ENCODE assay signal across 8 cellular contexts in the genomic region with DNA sequence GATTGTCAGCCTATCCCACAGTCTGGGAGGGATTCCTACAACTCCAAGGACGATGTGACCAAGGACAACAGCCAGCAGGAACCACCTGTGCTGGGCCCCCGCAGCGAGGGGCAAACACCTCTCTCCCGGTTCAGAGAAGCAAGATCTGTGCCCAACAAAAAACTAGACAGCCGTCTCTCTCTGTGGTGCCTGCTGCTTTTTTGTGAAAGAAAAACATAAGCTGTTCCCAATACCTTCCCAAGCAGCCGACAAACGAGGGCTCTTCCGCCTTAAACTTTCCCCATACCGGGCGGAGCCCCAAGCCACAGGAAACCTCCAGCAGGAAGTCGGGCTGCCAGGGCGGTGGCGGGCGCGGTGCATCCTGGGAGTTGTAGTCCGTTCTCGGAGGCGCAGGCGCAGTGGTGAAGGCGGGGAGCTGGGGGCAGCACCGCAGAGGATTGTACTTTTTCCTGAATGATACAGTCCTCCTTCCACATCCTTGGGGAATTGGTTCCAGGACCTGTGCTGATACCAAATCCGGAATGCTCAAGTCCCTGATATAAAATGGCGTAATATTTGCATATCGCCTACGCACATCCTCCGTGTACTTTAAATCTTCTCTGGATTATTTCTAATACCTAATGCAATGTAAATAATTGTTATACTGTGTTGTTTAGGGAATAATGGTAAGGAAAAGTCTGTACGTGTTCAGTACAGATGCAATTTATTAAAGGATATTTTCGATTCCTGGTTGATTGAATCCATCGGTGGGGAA.
DNase-seq lines count a peak whose midpoint lies in the region; ATAC-seq, FAIRE-seq and TF ChIP-seq lines count a peak whose summit lies in the region.

No MANE protein-coding gene starts in this region.

- H3K27ac ChIP-seq in C4-2B (peak overlapping the region; percentile 78), HepG2 (ENCODE audit: extremely low read length, insufficient read depth, low read length) (peak overlapping the region; percentile 71)

- H3K4me2 ChIP-seq in HepG2 (ENCODE audit: low read depth, low read length), result peak overlapping the region; percentile 93

- no peaks in the 10 kb centered on the region for H3K36me3 ChIP-seq in HepG2 (replicated peaks in 1 of 2; ENCODE audit: control insufficient read depth in 1 of 2, insufficient read depth in 2 of 2, low read length in 2 of 2)

- TF ChIP-seq RAD21 in HepG2 (CRISPR knock-in tag; IDR thresholded peaks at IDR 0.05), result no peak

- H3K79me2 ChIP-seq in HepG2 (ENCODE audit: insufficient read depth, low read length), result no peaks in the 10 kb centered on the region

- H3K27me3 ChIP-seq in HepG2 (ENCODE audit: control insufficient read depth in 1 of 2, insufficient read depth in 2 of 2, low read length in 2 of 2), result no peaks in the 10 kb centered on the region; a peak in 1 of 5 replicates

- TF ChIP-seq EP300 in HepG2 (IDR thresholded peaks at IDR 0.05; ENCODE audit: low read depth in 2 of 2, low read length in 2 of 2) (peak in 1 of 2 experiments; percentile 38; a peak in 2 of 4 replicates), HepG2 (CRISPR knock-in tag; IDR thresholded peaks at IDR 0.05; ENCODE audit: borderline replicate concordance) (no peak)

- CTCF ChIA-PET in HepG2 (lab: Yijun Ruan, JAX; ENCODE audit: low intra/inter-chr PET ratio, low total read pairs), result interaction anchor here (0.8 to 3.3 kb wide), 3 partner anchors 154 to 274 kb away, joined by 3 to 34 read pairs (median 4); no protein-coding TSS in a partner anchor

- POLR2A ChIA-PET in HepG2 (lab: Yijun Ruan, JAX), result interaction anchor here (0.7 to 1.9 kb wide), 22 partner anchors 9 to 433 kb away, joined by 3 to 15 read pairs (median 4); partner anchors contain the start of genes CASP3, IRF2 and PRIMPOL

- peak; percentile 69 to 76 for TF ChIP-seq POLR2A in HepG2 (IDR thresholded peaks at IDR 0.05; ENCODE audit: insufficient read depth in 1 of 2, low read depth in 2 of 2, low read length in 2 of 2)

- H3K9me3 ChIP-seq in HepG2 (ENCODE audit: low read length), result no peaks in the 10 kb centered on the region

- H4K20me1 ChIP-seq in HepG2 (ENCODE audit: insufficient read depth, low read length), result no peaks in the 10 kb centered on the region

- peak; percentile 60 for ATAC-seq in GM19395 (IDR thresholded peaks at IDR 0.05; ENCODE audit: unreplicated experiment)
- peak; percentile 36 for ATAC-seq in HG03558 (IDR thresholded peaks at IDR 0.05; ENCODE audit: extremely low read depth, unreplicated experiment)
- peak; percentile 91 for ATAC-seq in HepG2

- WGBS in HepG2 (ENCODE audit: low lambda C conversion rate), result under 1% methylated on average over 20 of the region's 29 CpGs

- H2AFZ ChIP-seq in HepG2 (ENCODE audit: low read length), result peak overlapping the region; percentile 68

- H3K4me1 ChIP-seq in HepG2 (ENCODE audit: insufficient read depth, low read length), result peaks cover 40% of the 10 kb centered on the region

- FAIRE-seq in HepG2 (lab: Jason Lieb, UNC), result peak; percentile 79

- peak overlapping the region; percentile 87 for H3K9ac ChIP-seq in HepG2 (ENCODE audit: insufficient read depth, low read depth, low read length)

- in situ Hi-C loops in HepG2 (cut with HindIII; ENCODE audit: extremely low pct_ligation_motif_present, low pct_unique_long_range_greater_than_20kb), result loop anchor here (5.0 kb wide), 1 partner anchor 270 kb away; no protein-coding TSS in a partner anchor

- H3K4me3 ChIP-seq in HepG2 (replicated peaks in 1 of 3; ENCODE audit: insufficient read depth in 1 of 3, low read depth in 2 of 3, low read length in 3 of 3), result peak overlapping the region; percentile 75 to 98 (median 87)

- intact Hi-C loops in HepG2 (cut with micrococcal nuclease; ENCODE audit: unreplicated experiment), result loop anchor here (1.0 to 5.0 kb wide), 5 partner anchors 63 to 273 kb away; partner anchors contain the start of genes CASP3, IRF2 and PRIMPOL

- TF ChIP-seq CTCF in C4-2B (conservative IDR thresholded peaks at IDR 0.05), result no peak
- TF ChIP-seq CTCF in HepG2 (CRISPR knock-in tag; IDR thresholded peaks at IDR 0.05), result no peak; the same call in 1 of the 2 replicates

- DNase-seq in NCI-H748 treated with DMSO at 0.1 percent for 48 hours (lab: John Stamatoyannopoulos, UW) (peak; percentile 88), dermis microvascular lymphatic vessel endothelial cell (ENCODE audit: low read depth in 2 of 2) (peak; percentile 87 to 96), HepG2 (ENCODE audit: low spot score) (peak; percentile 89)
- peak; percentile 86 to 87 for DNase-seq in activated CD4-positive, alpha-beta T cell treated with anti-CD3 and anti-CD28 coated beads, Interleukin-2, amount 50 U/mL, for 4 hours
- DNase-seq in stimulated activated CD4-positive, alpha-beta T cell treated with anti-CD3 and anti-CD28 coated beads, Interleukin-2, amount 100 ng/mL, for 48 hours, result peak; percentile 85 to 91

- no TSS peak for BruUV-seq in HepG2 (replicated peaks; lab: Mats Ljungman, UMichigan)

TF ChIP-seq in HepG2, 621 proteins besides CTCF, POLR2A, EP300 and RAD21 (continues in another document):
- TF ChIP-seq ZNF124 (CRISPR knock-in tag; IDR thresholded peaks at IDR 0.05), result no peak
- TF ChIP-seq ZNF768 (CRISPR knock-in tag; IDR thresholded peaks at IDR 0.05), result no peak
- TF ChIP-seq, protein P1, sequence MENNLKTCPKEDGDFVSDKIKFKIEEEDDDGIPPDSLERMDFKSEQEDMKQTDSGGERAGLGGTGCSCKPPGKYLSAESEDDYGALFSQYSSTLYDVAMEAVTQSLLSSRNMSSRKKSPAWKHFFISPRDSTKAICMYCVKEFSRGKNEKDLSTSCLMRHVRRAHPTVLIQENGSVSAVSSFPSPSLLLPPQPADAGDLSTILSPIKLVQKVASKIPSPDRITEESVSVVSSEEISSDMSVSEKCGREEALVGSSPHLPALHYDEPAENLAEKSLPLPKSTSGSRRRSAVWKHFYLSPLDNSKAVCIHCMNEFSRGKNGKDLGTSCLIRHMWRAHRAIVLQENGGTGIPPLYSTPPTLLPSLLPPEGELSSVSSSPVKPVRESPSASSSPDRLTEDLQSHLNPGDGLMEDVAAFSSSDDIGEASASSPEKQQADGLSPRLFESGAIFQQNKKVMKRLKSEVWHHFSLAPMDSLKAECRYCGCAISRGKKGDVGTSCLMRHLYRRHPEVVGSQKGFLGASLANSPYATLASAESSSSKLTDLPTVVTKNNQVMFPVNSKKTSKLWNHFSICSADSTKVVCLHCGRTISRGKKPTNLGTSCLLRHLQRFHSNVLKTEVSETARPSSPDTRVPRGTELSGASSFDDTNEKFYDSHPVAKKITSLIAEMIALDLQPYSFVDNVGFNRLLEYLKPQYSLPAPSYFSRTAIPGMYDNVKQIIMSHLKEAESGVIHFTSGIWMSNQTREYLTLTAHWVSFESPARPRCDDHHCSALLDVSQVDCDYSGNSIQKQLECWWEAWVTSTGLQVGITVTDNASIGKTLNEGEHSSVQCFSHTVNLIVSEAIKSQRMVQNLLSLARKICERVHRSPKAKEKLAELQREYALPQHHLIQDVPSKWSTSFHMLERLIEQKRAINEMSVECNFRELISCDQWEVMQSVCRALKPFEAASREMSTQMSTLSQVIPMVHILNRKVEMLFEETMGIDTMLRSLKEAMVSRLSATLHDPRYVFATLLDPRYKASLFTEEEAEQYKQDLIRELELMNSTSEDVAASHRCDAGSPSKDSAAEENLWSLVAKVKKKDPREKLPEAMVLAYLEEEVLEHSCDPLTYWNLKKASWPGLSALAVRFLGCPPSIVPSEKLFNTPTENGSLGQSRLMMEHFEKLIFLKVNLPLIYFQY (CRISPR knock-in tag; IDR thresholded peaks at IDR 0.05; ENCODE audit: borderline replicate concordance), result no peak; the same call in 1 of the 2 replicates
- TF ChIP-seq ZC3H4 (CRISPR knock-in tag; IDR thresholded peaks at IDR 0.05; ENCODE audit: borderline replicate concordance), result no peak
- TF ChIP-seq ZNF24 (IDR thresholded peaks at IDR 0.05), result no peak
- no peak for TF ChIP-seq ZNF672 (CRISPR knock-in tag; IDR thresholded peaks at IDR 0.05)
- no peak for TF ChIP-seq U2AF2 (IDR thresholded peaks at IDR 0.05; ENCODE audit: low read depth, low read length)

Comparison
In these comparisons a context has a peak if more than half of its experiments do, and no peak if none do; other contexts are left out.
1. Peak in every context shown above with its lines: DNase-seq, ATAC-seq, H3K4me3 ChIP-seq and H3K27ac ChIP-seq.
2. ATAC-seq: peak in every context shown above with its lines; median percentile 91 in HepG2; 60 in GM19395; 36 in HG03558.